Comparison of ENCODE assay signal across 8 cellular contexts in genomic region chr15:90902996-90903732, GRCh38. TPM values are rescaled to one million over a fixed set of nuclear protein-coding genes. Genes with fewer than 3 reads are reported as not detected.
DNase-seq lines count a peak whose midpoint lies in the region; ATAC-seq and TF ChIP-seq lines count a peak whose summit lies in the region.

Gene MAN2A2 (plus strand): TSS chr15:90903302. CDS start chr15:90904208, 906 bp downstream.

- H3K27me3 Mint-ChIP-seq in activated T-cell treated with anti-CD3 and anti-CD28 coated beads, Interleukin-2, amount 50 U/mL, for 24 hours = no peaks in the 10 kb centered on the region

- peak within 1 kb of the TSS; percentile 66 for H3K9ac ChIP-seq in OCI-LY1 (ENCODE audit: low read length)

- peak; percentile 72 for TF ChIP-seq POLR2A in GM19193 (IDR thresholded peaks at IDR 0.05; ENCODE audit: extremely low read depth, insufficient read depth, insufficient read length)

- no peaks in the 10 kb centered on the region for H4K20me1 ChIP-seq in OCI-LY1 (ENCODE audit: insufficient read depth, low read length)

- no peaks in the 10 kb centered on the region for H3K9me3 ChIP-seq in BE2C
- no peaks in the 10 kb centered on the region for H3K9me3 ChIP-seq in OCI-LY1 (ENCODE audit: low read length)
- no peaks in the 10 kb centered on the region for H3K9me3 ChIP-seq in esophagus (ENCODE audit: control insufficient read depth in 2 of 2, insufficient read depth in 1 of 2, low read depth in 1 of 2, low read length in 1 of 2)
- H3K9me3 ChIP-seq in muscle layer of duodenum (ENCODE audit: control insufficient read depth in 1 of 2, low read length in 2 of 2) = no peaks in the 10 kb centered on the region

- H3K27ac Mint-ChIP-seq in activated T-cell treated with anti-CD3 and anti-CD28 coated beads, Interleukin-2, amount 50 U/mL, for 24 hours = peak within 1 kb of the TSS; percentile 93

- no peak for TF ChIP-seq CTCF in BE2C (IDR thresholded peaks at IDR 0.05; ENCODE audit: low read depth, low read length)
- no peak for TF ChIP-seq CTCF in OCI-LY1 (IDR thresholded peaks at IDR 0.05; ENCODE audit: low read length)

- H3K4me1 ChIP-seq in BE2C (no peaks in the 10 kb centered on the region), OCI-LY1 (ENCODE audit: insufficient read depth, low read length, severe bottlenecking) (peaks cover 18% of the 10 kb centered on the region), esophagus (ENCODE audit: control insufficient read depth in 2 of 2, insufficient read depth in 2 of 2, low read length in 1 of 2) (peaks cover 0 to 4% of the 10 kb centered on the region in 2 donors), muscle layer of duodenum (ENCODE audit: control insufficient read depth in 1 of 2, insufficient read depth in 2 of 2, low read length in 2 of 2) (peaks cover 11 to 14% of the 10 kb centered on the region in 2 donors)

- H3K4me3 Mint-ChIP-seq in activated T-cell treated with anti-CD3 and anti-CD28 coated beads, Interleukin-2, amount 50 U/mL, for 24 hours = peak within 1 kb of the TSS; percentile 86

- H3K36me3 Mint-ChIP-seq in activated T-cell treated with anti-CD3 and anti-CD28 coated beads, Interleukin-2, amount 50 U/mL, for 24 hours (ENCODE audit: low read depth) = peaks cover 49% of the 10 kb centered on the region

- no peaks in the 10 kb centered on the region for H3K9me3 Mint-ChIP-seq in activated T-cell treated with anti-CD3 and anti-CD28 coated beads, Interleukin-2, amount 50 U/mL, for 24 hours

- WGBS in esophagus, 2 donors = 0 to 1% methylated on average over 45 to 53 of the region's 53 CpGs

- H3K9me2 ChIP-seq in OCI-LY1 (ENCODE audit: low read depth, low read length) = no peaks in the 10 kb centered on the region

- peak; percentile 65 for ATAC-seq in HG03378 (IDR thresholded peaks at IDR 0.05; ENCODE audit: unreplicated experiment)

- H3K27me3 ChIP-seq in BE2C = no peaks in the 10 kb centered on the region
- no peaks in the 10 kb centered on the region for H3K27me3 ChIP-seq in OCI-LY1 (ENCODE audit: insufficient read depth, low read length)
- no peaks in the 10 kb centered on the region for H3K27me3 ChIP-seq in esophagus (ENCODE audit: control insufficient read depth in 1 of 2, insufficient read depth in 2 of 2, low read length in 2 of 2)
- H3K27me3 ChIP-seq in muscle layer of duodenum (ENCODE audit: low read depth, low read length) = no peaks in the 10 kb centered on the region

- H2AFZ ChIP-seq in OCI-LY1 (ENCODE audit: low read length) = no peak within 1 kb of the TSS

- H3K27ac ChIP-seq in OCI-LY1 (ENCODE audit: low read depth, low read length, poor library complexity, severe bottlenecking) (peak within 1 kb of the TSS; percentile 67), esophagus (ENCODE audit: low read depth in 2 of 2, low read length in 1 of 2) (peak within 1 kb of the TSS; percentile 89 to 97), muscle layer of duodenum (ENCODE audit: low read length) (peak within 1 kb of the TSS; percentile 95)

- H3K4me2 ChIP-seq in OCI-LY1 (ENCODE audit: low read length) = peak within 1 kb of the TSS; percentile 87

- peaks cover 21% of the 10 kb centered on the region for H3K36me3 ChIP-seq in BE2C
- H3K36me3 ChIP-seq in OCI-LY1 (ENCODE audit: insufficient read depth, low read length) = peaks cover 35% of the 10 kb centered on the region
- peaks cover 22 to 26% of the 10 kb centered on the region in 2 donors for H3K36me3 ChIP-seq in esophagus (ENCODE audit: control insufficient read depth in 2 of 2, insufficient read depth in 2 of 2, low read length in 1 of 2)
- peaks cover 25 to 32% of the 10 kb centered on the region in 2 donors for H3K36me3 ChIP-seq in muscle layer of duodenum (ENCODE audit: control insufficient read depth in 1 of 2, insufficient read depth in 2 of 2, low read length in 2 of 2)

- DNase-seq in BE2C = peak; percentile 60
- DNase-seq in activated T-cell treated with anti-CD3 and anti-CD28 coated beads, Interleukin-2, amount 50 U/mL, for 24 hours = peak; percentile 88
- peak; percentile 46 for DNase-seq in stimulated activated CD8-positive, alpha-beta memory T cell treated with anti-CD3 and anti-CD28 coated beads, Interleukin-7, amount 100 ng/mL, for 24 hours (ENCODE audit: low read depth)

- peaks cover 4% of the 10 kb centered on the region for H3F3A ChIP-seq in OCI-LY1 (ENCODE audit: insufficient read depth, low read length)

- H3K79me2 ChIP-seq in OCI-LY1 (ENCODE audit: insufficient read depth, low read length) = no peaks in the 10 kb centered on the region

- peaks cover 30% of the 10 kb centered on the region for H3K4me1 Mint-ChIP-seq in activated T-cell treated with anti-CD3 and anti-CD28 coated beads, Interleukin-2, amount 50 U/mL, for 24 hours (ENCODE audit: low read depth)

- H3K4me3 ChIP-seq in BE2C (ENCODE audit: low read depth, low read length) = peak within 1 kb of the TSS; percentile 83
- H3K4me3 ChIP-seq in OCI-LY1 (ENCODE audit: low read depth, low read length, poor library complexity, severe bottlenecking) = peak within 1 kb of the TSS; percentile 72
- peak within 1 kb of the TSS; percentile 73 to 85 for H3K4me3 ChIP-seq in esophagus (ENCODE audit: low read depth in 1 of 2, low read length in 2 of 2)
- peak within 1 kb of the TSS; percentile 76 to 78 for H3K4me3 ChIP-seq in muscle layer of duodenum (ENCODE audit: low read depth in 1 of 2, low read length in 2 of 2)

RNA-seq across cellular contexts. Expression of gene MAN2A2, which starts in this region (rescaled TPM):
- 111 TPM for polyA plus RNA-seq in BE2C (2012; ENCODE audit: insufficient read depth, insufficient read length, low read depth)
- polyA plus RNA-seq in esophagus = 10 to 100 TPM; 15.8 to 22.1 TPM

Comparison
In these comparisons a context has a peak if more than half of its experiments do, and no peak if none do; other contexts are left out.
1. Peak in every context shown above with its lines: DNase-seq, ATAC-seq, H3K4me3 ChIP-seq and H3K27ac ChIP-seq.